Comparison of ENCODE assay signal across 10 cellular contexts in the genomic region with DNA sequence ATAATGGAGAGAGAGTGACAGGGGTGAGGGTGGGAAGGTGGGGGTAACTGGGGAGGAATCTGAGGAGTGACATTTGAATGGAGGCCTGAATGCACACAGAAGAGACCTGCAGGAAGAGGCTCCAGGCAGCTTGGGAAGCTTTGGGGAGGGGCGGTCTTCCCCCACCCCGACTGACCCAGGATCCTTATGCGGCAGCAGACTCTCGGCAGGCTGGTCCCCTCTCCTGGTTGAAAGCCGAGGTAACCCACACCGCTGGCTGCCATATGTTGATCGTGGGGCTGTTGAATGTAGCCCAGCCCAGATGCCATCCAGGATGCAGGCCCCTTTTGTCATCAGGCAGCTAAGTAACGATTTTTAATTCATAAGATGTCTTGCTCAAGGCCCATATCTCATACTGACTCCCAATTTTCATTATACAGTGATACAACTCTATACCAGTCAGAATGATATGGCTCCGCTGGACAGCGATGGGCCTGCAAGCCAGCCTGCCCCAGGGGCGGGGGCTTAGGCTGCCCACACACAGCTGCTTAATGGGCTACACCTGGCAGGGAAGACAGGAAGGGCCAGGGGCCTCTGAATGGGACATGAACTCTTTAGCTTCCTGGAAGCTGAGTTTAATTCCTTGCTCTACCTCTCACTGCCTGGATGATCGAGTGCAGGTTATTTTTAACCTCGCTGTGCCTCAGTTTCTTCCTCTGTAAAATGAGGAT.
"Had no signal": no experiment of that assay in that cellular context is flagged by ENCODE, and none has a peak within 500 bp of the region (broad histone marks: within the 10 kb centered on the region; RNA-seq: fewer than 3 reads in every experiment).

No MANE protein-coding gene starts in this region.

- H3K9me3 Mint-ChIP-seq: type B pancreatic cell had no signal

- H3K36me3 Mint-ChIP-seq: naive thymus-derived CD4-positive, alpha-beta T cell; type B pancreatic cell had no signal

- DNase-seq: foreskin melanocyte; heart left ventricle; hippocampal formation; left colon; mammary epithelial cell; naive thymus-derived CD4-positive, alpha-beta T cell; stimulated activated naive CD4-positive, alpha-beta T cell treated with Interleukin-2 at 50 U/mL for 16 hours had no signal

- H3K27ac ChIP-seq: heart left ventricle, neutrophil had no signal

- H3K27ac Mint-ChIP-seq: type B pancreatic cell had no signal

- H3K9me3 ChIP-seq: heart left ventricle, neutrophil had no signal

- ATAC-seq: heart left ventricle; left colon; naive thymus-derived CD4-positive, alpha-beta T cell; sciatic nerve had no signal

- H3K36me3 ChIP-seq: heart left ventricle, neutrophil had no signal

- H3K4me3 Mint-ChIP-seq: naive thymus-derived CD4-positive, alpha-beta T cell; type B pancreatic cell had no signal

- H3K27me3 ChIP-seq: heart left ventricle had no signal

- H3K4me3 ChIP-seq: heart left ventricle had no signal
